1 cellular context compared by ENCODE assay signal in the genomic region with DNA sequence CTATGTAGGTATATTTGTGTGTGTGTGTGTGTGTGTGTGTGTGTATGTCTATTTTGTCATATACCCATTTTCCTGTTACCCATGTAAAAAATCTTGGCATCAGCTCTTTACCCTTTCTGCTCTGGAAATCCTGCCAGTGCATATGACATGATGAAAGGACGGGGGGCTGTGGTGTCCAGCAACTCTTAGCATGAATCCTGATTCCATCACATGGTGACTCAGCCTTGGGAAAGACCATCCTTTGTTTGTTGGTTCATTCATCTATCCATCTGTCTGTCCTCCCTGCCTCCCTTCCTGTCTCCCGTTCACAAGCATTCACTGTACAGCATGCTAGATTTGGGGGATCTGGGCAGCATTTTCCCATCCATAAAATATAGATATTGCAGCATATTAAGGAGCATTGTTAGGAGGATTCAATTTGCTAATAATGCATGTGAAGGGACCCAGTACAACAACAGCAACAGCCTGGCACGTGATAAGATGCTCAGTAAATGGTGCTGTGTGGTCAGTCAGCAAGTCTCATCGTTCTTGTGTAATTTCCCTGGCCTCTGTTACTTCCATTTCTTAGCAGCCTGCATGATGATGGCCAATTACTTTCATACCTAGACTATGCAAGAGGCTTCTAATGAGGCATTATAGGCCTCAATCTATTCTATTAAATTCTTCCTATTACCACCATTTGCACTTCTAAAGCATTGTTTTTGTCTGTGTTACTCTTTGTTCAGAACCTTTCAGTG.
TF ChIP-seq lines count a peak whose summit lies in the region.

No MANE protein-coding gene starts in this region.

TF ChIP-seq in SK-N-SH, 30 proteins besides CTCF, POLR2A, EP300 and RAD21 (continued from another document):
- TF ChIP-seq FOSL2 (IDR thresholded peaks at IDR 0.05; ENCODE audit: borderline replicate concordance, low read depth) (peak; percentile 79; the same call in 1 of the 2 replicates), TCF12 (IDR thresholded peaks at IDR 0.05) (peak; percentile 67), NRF1 (IDR thresholded peaks at IDR 0.05; ENCODE audit: low read depth, low read length) (no peak), TAF1 (IDR thresholded peaks at IDR 0.05; ENCODE audit: borderline replicate concordance, low read depth, low read length) (0 out of 2 replicates have a peak, but pooled peaks have one; percentile 20), RFX5 (IDR thresholded peaks at IDR 0.05; ENCODE audit: low read length) (no peak), GABPA (IDR thresholded peaks at IDR 0.05; ENCODE audit: low read depth) (no peak), CHD2 (IDR thresholded peaks at IDR 0.05; ENCODE audit: low read length, partially characterized antibody) (no peak), TEAD4 (IDR thresholded peaks at IDR 0.05; ENCODE audit: borderline replicate concordance, insufficient read depth) (no peak; the same call in 1 of the 2 replicates), YY1 (IDR thresholded peaks at IDR 0.05; ENCODE audit: low read depth) (no peak), SIN3A (IDR thresholded peaks at IDR 0.05; ENCODE audit: borderline replicate concordance, low read depth, low read length) (no peak)
- TF ChIP-seq, protein P1, sequence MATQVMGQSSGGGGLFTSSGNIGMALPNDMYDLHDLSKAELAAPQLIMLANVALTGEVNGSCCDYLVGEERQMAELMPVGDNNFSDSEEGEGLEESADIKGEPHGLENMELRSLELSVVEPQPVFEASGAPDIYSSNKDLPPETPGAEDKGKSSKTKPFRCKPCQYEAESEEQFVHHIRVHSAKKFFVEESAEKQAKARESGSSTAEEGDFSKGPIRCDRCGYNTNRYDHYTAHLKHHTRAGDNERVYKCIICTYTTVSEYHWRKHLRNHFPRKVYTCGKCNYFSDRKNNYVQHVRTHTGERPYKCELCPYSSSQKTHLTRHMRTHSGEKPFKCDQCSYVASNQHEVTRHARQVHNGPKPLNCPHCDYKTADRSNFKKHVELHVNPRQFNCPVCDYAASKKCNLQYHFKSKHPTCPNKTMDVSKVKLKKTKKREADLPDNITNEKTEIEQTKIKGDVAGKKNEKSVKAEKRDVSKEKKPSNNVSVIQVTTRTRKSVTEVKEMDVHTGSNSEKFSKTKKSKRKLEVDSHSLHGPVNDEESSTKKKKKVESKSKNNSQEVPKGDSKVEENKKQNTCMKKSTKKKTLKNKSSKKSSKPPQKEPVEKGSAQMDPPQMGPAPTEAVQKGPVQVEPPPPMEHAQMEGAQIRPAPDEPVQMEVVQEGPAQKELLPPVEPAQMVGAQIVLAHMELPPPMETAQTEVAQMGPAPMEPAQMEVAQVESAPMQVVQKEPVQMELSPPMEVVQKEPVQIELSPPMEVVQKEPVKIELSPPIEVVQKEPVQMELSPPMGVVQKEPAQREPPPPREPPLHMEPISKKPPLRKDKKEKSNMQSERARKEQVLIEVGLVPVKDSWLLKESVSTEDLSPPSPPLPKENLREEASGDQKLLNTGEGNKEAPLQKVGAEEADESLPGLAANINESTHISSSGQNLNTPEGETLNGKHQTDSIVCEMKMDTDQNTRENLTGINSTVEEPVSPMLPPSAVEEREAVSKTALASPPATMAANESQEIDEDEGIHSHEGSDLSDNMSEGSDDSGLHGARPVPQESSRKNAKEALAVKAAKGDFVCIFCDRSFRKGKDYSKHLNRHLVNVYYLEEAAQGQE (IDR thresholded peaks at IDR 0.05; ENCODE audit: low read depth, low read length), result no peak
- TF ChIP-seq, protein P2, sequence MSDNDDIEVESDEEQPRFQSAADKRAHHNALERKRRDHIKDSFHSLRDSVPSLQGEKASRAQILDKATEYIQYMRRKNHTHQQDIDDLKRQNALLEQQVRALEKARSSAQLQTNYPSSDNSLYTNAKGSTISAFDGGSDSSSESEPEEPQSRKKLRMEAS (IDR thresholded peaks at IDR 0.05; ENCODE audit: low read depth), result peak; percentile 53; the same call in 1 of the 2 replicates
